7 cellular contexts compared by ENCODE assay signal in the genomic region with DNA sequence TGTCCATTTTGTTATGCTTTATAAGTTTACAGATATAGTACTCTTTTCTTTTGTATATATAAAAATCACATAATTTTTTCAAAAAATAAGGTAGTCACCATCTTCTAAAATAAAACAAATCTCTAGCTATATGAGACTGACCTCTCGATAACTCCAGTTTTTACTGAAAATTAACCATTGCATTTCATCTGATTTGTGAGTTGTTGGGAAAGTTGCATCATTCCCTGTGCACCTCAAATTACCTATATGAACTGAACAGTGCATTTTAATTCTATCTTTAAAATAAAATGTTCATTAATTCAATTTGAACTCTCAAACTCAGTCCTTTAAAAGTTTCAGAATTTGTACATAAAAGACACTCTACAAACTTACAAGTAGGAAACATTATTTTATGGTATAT.
"Had no signal": no experiment of that assay in that cellular context is flagged by ENCODE, and none has a peak within 500 bp of the region (broad histone marks: within the 10 kb centered on the region; RNA-seq: fewer than 3 reads in every experiment).

No MANE protein-coding gene starts in this region.

- ATAC-seq: GM12878 had no signal

- FAIRE-seq: GM12878, GM12891, GM12892, GM18507, GM19239 had no signal

- H3K4me3 ChIP-seq: GM12878 had no signal

- DNase-seq: GDM1, GF-D8 had no signal
